In genomic region chr19:1507763-1508506, GRCh38 we compare ENCODE assay signal across 8 cellular contexts. TPM values are rescaled to one million over a fixed set of nuclear protein-coding genes. Genes with fewer than 3 reads are reported as not detected.
DNase-seq lines count a peak whose midpoint lies in the region; ATAC-seq, FAIRE-seq and TF ChIP-seq lines count a peak whose summit lies in the region.

No MANE protein-coding gene starts in this region.

- H3K27ac ChIP-seq in small intestine (ENCODE audit: low read depth in 1 of 2, low read length in 1 of 2), result peak overlapping the region; percentile 35 to 95

- DNase-seq in AG09309 (ENCODE audit: low read depth) (peak; percentile 81), HCEC 1CT (peak; percentile 90), NCI-H2227 treated with DMSO at 0.1 percent for 48 hours (lab: John Stamatoyannopoulos, UW) (peak; percentile 78), immature natural killer cell (peak; percentile 88 to 91 (median 90)), small intestine (peak; percentile 95)
- DNase-seq in activated CD4-positive, alpha-beta T cell treated with anti-CD3 and anti-CD28 coated beads for 1 hour, result peak; percentile 88
- peak; percentile 83 to 92 for DNase-seq in central memory CD8-positive, alpha-beta T cell (ENCODE audit: low spot score in 2 of 2)

- FAIRE-seq in small intestine (lab: Jason Lieb, UNC), result no peak

- H3K4me1 ChIP-seq in small intestine (ENCODE audit: control insufficient read depth in 2 of 2, insufficient read depth in 1 of 2, low read depth in 1 of 2, low read length in 1 of 2), result peaks cover 2 to 6% of the 10 kb centered on the region in 2 donors

- ATAC-seq in central memory CD8-positive, alpha-beta T cell (replicated peaks; ENCODE audit: extremely low read depth, poor library complexity, severe bottlenecking), result peak; percentile 97
- no peak for ATAC-seq in HG02623 (IDR thresholded peaks at IDR 0.05; ENCODE audit: unreplicated experiment)

- peaks cover 0 to 2% of the 10 kb centered on the region in 2 donors for H3K27me3 ChIP-seq in small intestine (ENCODE audit: control insufficient read depth in 2 of 2, insufficient read depth in 2 of 2, low read length in 2 of 2)

- WGBS in small intestine, 3 donors, result 2 to 4% (median 2%) methylated on average over 42 to 46 of the region's 46 CpGs

- peaks cover 19% of the 10 kb centered on the region for H3K4me1 Mint-ChIP-seq in central memory CD8-positive, alpha-beta T cell
- peaks cover 13 to 17% of the 10 kb centered on the region in 2 donors for H3K4me1 Mint-ChIP-seq in immature natural killer cell

- peak overlapping the region; percentile 80 for H3K27ac Mint-ChIP-seq in central memory CD8-positive, alpha-beta T cell (ENCODE audit: low read depth)
- H3K27ac Mint-ChIP-seq in immature natural killer cell, result peak overlapping the region; percentile 78 to 93 (median 89)

- H3K4me3 ChIP-seq in AG09309 (ENCODE audit: control insufficient read depth, low read depth, low read length) (peak overlapping the region; percentile 38), small intestine (ENCODE audit: low read depth in 1 of 2, low read length in 2 of 2) (peak overlapping the region in 1 of 2 donors; percentile 32)

- no peaks in the 10 kb centered on the region for H3K9me3 ChIP-seq in small intestine (ENCODE audit: control insufficient read depth, low read depth)

- peaks cover 5% of the 10 kb centered on the region for H3K9me3 Mint-ChIP-seq in central memory CD8-positive, alpha-beta T cell
- H3K9me3 Mint-ChIP-seq in immature natural killer cell, result peaks cover 0 to 3% (median 0%) of the 10 kb centered on the region in 6 donors

- H3K4me3 Mint-ChIP-seq in central memory CD8-positive, alpha-beta T cell, result peak overlapping the region; percentile 77
- H3K4me3 Mint-ChIP-seq in immature natural killer cell, result peak overlapping the region; percentile 77 to 86 (median 84)

- H3K27me3 Mint-ChIP-seq in central memory CD8-positive, alpha-beta T cell, result peaks cover 3% of the 10 kb centered on the region
- peaks cover 5 to 11% (median 6%) of the 10 kb centered on the region in 3 donors for H3K27me3 Mint-ChIP-seq in immature natural killer cell (ENCODE audit: low read depth in 3 of 3)

- H3K36me3 Mint-ChIP-seq in central memory CD8-positive, alpha-beta T cell (ENCODE audit: insufficient read depth), result peaks cover 4% of the 10 kb centered on the region
- H3K36me3 Mint-ChIP-seq in immature natural killer cell, result no peaks in the 10 kb centered on the region

- no peak for TF ChIP-seq CTCF in AG09309 (IDR thresholded peaks at IDR 0.05; ENCODE audit: control insufficient read depth, insufficient read depth, low read depth, low read length, missing control alignments)

- H3K36me3 ChIP-seq in small intestine (ENCODE audit: control insufficient read depth in 2 of 2, insufficient read depth in 2 of 2, low read length in 2 of 2), result no peaks in the 10 kb centered on the region

RNA-seq across cellular contexts. Expression of gene ADAMTSL5, which starts 4.9 kb away (rescaled TPM):
- polyA plus RNA-seq in immature natural killer cell (under 1 TPM in 1 of 3 donors, not detected in 2; 0.43 TPM), small intestine (10 to 100 TPM in 2 of 3 donors, 1 to 10 TPM in 1; 6.4 to 24.8 (median 13.2) TPM)

RNA-seq across cellular contexts. Expression of gene PLK5, which starts 15.9 kb away (rescaled TPM):
- polyA plus RNA-seq in immature natural killer cell, result not detected
- polyA plus RNA-seq in small intestine, result under 1 TPM in 1 of 3 donors, not detected in 2; 0.25 TPM

RNA-seq across cellular contexts. Expression of gene REEP6, which starts 17.0 kb away (rescaled TPM):
- polyA plus RNA-seq in immature natural killer cell, result 1 to 10 TPM; 4.0 to 7.1 (median 6.4) TPM
- polyA plus RNA-seq in small intestine, result 100 to 1,000 TPM; 167 to 363 (median 208) TPM

RNA-seq across cellular contexts. Expression of gene PCSK4, which starts 17.8 kb away (rescaled TPM):
- under 1 TPM in 2 of 3 donors, not detected in 1; 0.25 to 0.33 TPM for polyA plus RNA-seq in immature natural killer cell
- 10 to 100 TPM in 2 of 3 donors, 1 to 10 TPM in 1; 5.1 to 13.0 (median 12.5) TPM for polyA plus RNA-seq in small intestine

RNA-seq across cellular contexts. Expression of gene C19orf25, which starts 28.9 kb away (rescaled TPM):
- polyA plus RNA-seq in immature natural killer cell (10 to 100 TPM; 57.4 to 61.6 (median 61.2) TPM), small intestine (10 to 100 TPM; 44.6 to 62.1 (median 61.1) TPM)

Comparison
In these comparisons a context has a peak if more than half of its experiments do, and no peak if none do; other contexts are left out.
1. RNA of gene ADAMTSL5, which starts 4.9 kb away (polyA plus RNA-seq): 6.4 to 24.8 TPM in small intestine; 0.43 TPM in immature natural killer cell; every median in the first group is over 4 times any median in the second.
2. RNA of gene REEP6, which starts 17.0 kb away (polyA plus RNA-seq): 167 to 363 TPM in small intestine; 4.0 to 7.1 TPM in immature natural killer cell; every median in the first group is over 10 times any median in the second.
3. Peak in every context shown above with its lines, with median percentiles within 50 percentile points of each other: DNase-seq.